ENCODE assay signal across 9 cellular contexts in the genomic region with DNA sequence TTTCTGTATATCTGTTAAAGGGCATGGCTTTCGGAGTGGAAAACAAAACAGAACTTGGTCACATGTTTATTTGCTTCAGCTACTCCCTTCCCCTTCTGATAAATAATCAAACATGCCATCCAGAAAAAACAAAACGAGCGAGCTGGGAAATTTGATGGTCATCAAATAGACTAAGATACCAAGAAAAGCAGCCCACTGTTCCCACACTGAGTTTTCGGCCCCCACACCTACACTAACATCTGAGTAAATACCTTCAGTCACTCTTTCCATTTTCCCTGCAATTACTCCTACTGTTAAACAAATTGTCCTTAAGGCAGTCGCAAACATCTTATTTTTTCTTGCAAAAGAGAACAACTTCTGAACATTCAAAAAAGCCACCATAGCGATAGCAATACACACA.
DNase-seq lines count a peak whose midpoint lies in the region; FAIRE-seq and TF ChIP-seq lines count a peak whose summit lies in the region.
"Had no signal": no experiment of that assay in that cellular context is flagged by ENCODE, and none has a peak within 500 bp of the region (broad histone marks: within the 10 kb centered on the region; RNA-seq: fewer than 3 reads in every experiment).

No MANE protein-coding gene starts in this region.

- no peak for TF ChIP-seq POLR2A in endothelial cell of umbilical vein (IDR thresholded peaks at IDR 0.05; ENCODE audit: low read depth, low read length)

- TF ChIP-seq CTCF in endothelial cell of umbilical vein (IDR thresholded peaks at IDR 0.05; ENCODE audit: extremely low read depth in 1 of 2, insufficient read depth in 1 of 2, low read depth in 1 of 2, low read length in 2 of 2): no peak
- no peak for TF ChIP-seq CTCF in progenitor cell of endocrine pancreas (IDR thresholded peaks at IDR 0.05; ENCODE audit: unreplicated experiment)

- no peak overlapping the region for H3K14ac ChIP-seq in trophoblast cell (ENCODE audit: low read length)

- H3K18ac ChIP-seq in trophoblast cell (ENCODE audit: low read length): no peak overlapping the region

- H3K4me1 Mint-ChIP-seq in CD8-positive, alpha-beta memory T cell: peaks cover 67 to 84% (median 78%) of the 10 kb centered on the region in 3 donors
- H3K4me1 Mint-ChIP-seq in progenitor cell of endocrine pancreas (ENCODE audit: low read depth): peaks cover 67% of the 10 kb centered on the region

- no CpG with 5 or more reads among the region's 6 CpGs for WGBS in trophoblast cell (ENCODE audit: extremely low coverage, insufficient coverage, insufficient read length)

- H3K4me2 ChIP-seq in endothelial cell of umbilical vein (ENCODE audit: insufficient read depth, low read length): peak overlapping the region; percentile 97
- H3K4me2 ChIP-seq in trophoblast cell (ENCODE audit: low read length): no peak overlapping the region

- no peak overlapping the region for H2BK12ac ChIP-seq in trophoblast cell (ENCODE audit: low read length)

- peak overlapping the region; percentile 89 to 95 (median 90) for H3K4me3 Mint-ChIP-seq in CD8-positive, alpha-beta memory T cell
- peak overlapping the region; percentile 79 for H3K4me3 Mint-ChIP-seq in progenitor cell of endocrine pancreas (ENCODE audit: low read depth)

- H2BK5ac ChIP-seq in trophoblast cell (ENCODE audit: low read depth, low read length, poor library complexity): no peak overlapping the region

- H3K4me1 ChIP-seq in CD8-positive, alpha-beta memory T cell (ENCODE audit: insufficient read depth, low read length): peaks cover 60% of the 10 kb centered on the region
- H3K4me1 ChIP-seq in SJSA1 (replicated peaks): peaks cover 36% of the 10 kb centered on the region
- peaks cover 24% of the 10 kb centered on the region for H3K4me1 ChIP-seq in endothelial cell of umbilical vein (ENCODE audit: control insufficient read depth, extremely low read depth, insufficient read depth, low read length)
- peaks cover 3 to 8% of the 10 kb centered on the region in 2 experiments for H3K4me1 ChIP-seq in trophoblast cell (ENCODE audit: control insufficient read depth in 1 of 2, insufficient read depth in 2 of 2, low read length in 2 of 2)

- H4K20me1 ChIP-seq in endothelial cell of umbilical vein (replicated peaks; ENCODE audit: control insufficient read depth, extremely low read depth, insufficient read depth, low read length): no peaks in the 10 kb centered on the region

- BruUV-seq in endothelial cell of umbilical vein (replicated peaks; lab: Mats Ljungman, UMichigan): no TSS peak

- DNase-seq in CD8-positive, alpha-beta memory T cell: no peak
- DNase-seq in SJSA1 (ENCODE audit: low read depth in 1 of 2, low spot score in 2 of 2): no peak
- peak; percentile 89 for DNase-seq in endothelial cell of umbilical vein (ENCODE audit: low read depth, low spot score)
- DNase-seq in progenitor cell of endocrine pancreas (ENCODE audit: low spot score, unreplicated experiment): no peak
- DNase-seq in UCSD-AML1 (lab: John Stamatoyannopoulos, UW; ENCODE audit: unreplicated experiment): no peak
- DNase-seq in iPS-NIHi7 (ENCODE audit: extremely low spot score): no peak
- no peak for DNase-seq in trophoblast cell
- DNase-seq in ureter (ENCODE audit: low spot score): no peak

- peak; percentile 58 for FAIRE-seq in endothelial cell of umbilical vein (lab: Jason Lieb, UNC)
- FAIRE-seq: frontal cortex had no signal

- no peaks in the 10 kb centered on the region for H3K36me3 ChIP-seq in CD8-positive, alpha-beta memory T cell (ENCODE audit: insufficient read depth, low read length)
- H3K36me3 ChIP-seq in SJSA1 (no peaks in the 10 kb centered on the region), endothelial cell of umbilical vein (ENCODE audit: control insufficient read depth in 2 of 2, extremely low read depth in 1 of 2, insufficient read depth in 2 of 2, low read length in 2 of 2) (no peaks in the 10 kb centered on the region), trophoblast cell (ENCODE audit: control insufficient read depth in 1 of 2, insufficient read depth in 2 of 2, low read length in 2 of 2) (no peaks in the 10 kb centered on the region)

- no peaks in the 10 kb centered on the region for H3K9me3 ChIP-seq in CD8-positive, alpha-beta memory T cell (ENCODE audit: low read length)
- 0 out of 2 replicates have a peak, but pooled peaks cover 3% of the 10 kb centered on the region for H3K9me3 ChIP-seq in SJSA1 (replicated peaks)
- no peaks in the 10 kb centered on the region for H3K9me3 ChIP-seq in endothelial cell of umbilical vein (replicated peaks; ENCODE audit: control insufficient read depth, insufficient read depth, low read length)
- no peaks in the 10 kb centered on the region for H3K9me3 ChIP-seq in trophoblast cell (ENCODE audit: insufficient read depth, low read depth, low read length)

- intact Hi-C loops in endothelial cell of umbilical vein (cut with micrococcal nuclease): loop anchor here (1.0 to 2.0 kb wide), 4 partner anchors 20 to 454 kb away; partner anchors contain the start of gene FOXP1

- H3K9me1 ChIP-seq in endothelial cell of umbilical vein (replicated peaks; ENCODE audit: control insufficient read depth, extremely low read depth, insufficient read depth, low read length): no peaks in the 10 kb centered on the region

- no peak overlapping the region for H3K4ac ChIP-seq in trophoblast cell (ENCODE audit: low read depth, low read length)

- H3K36me3 Mint-ChIP-seq in CD8-positive, alpha-beta memory T cell: peaks cover 6 to 35% (median 9%) of the 10 kb centered on the region in 3 donors
- H3K36me3 Mint-ChIP-seq in progenitor cell of endocrine pancreas (ENCODE audit: insufficient read depth): peaks cover 4% of the 10 kb centered on the region

- no peak overlapping the region for H4K12ac ChIP-seq in trophoblast cell (ENCODE audit: low read depth, low read length)

- peak overlapping the region; percentile 89 to 98 (median 96) for H3K27ac Mint-ChIP-seq in CD8-positive, alpha-beta memory T cell
- peak overlapping the region; percentile 94 for H3K27ac Mint-ChIP-seq in progenitor cell of endocrine pancreas

- H3K4me3 ChIP-seq in CD8-positive, alpha-beta memory T cell (ENCODE audit: low read length): peak overlapping the region; percentile 61
- H3K4me3 ChIP-seq in SJSA1 (peak overlapping the region; percentile 45), endothelial cell of umbilical vein (replicated peaks in 1 of 3; ENCODE audit: insufficient read depth in 1 of 3, low read depth in 1 of 3, low read length in 3 of 3) (peak overlapping the region; percentile 24 to 91 (median 87)), trophoblast cell (ENCODE audit: low read depth, low read length) (no peak overlapping the region)

- CTCF ChIA-PET in CD8-positive, alpha-beta memory T cell (lab: Charles Lee): interaction anchor here (0.7 to 1.3 kb wide), 2 partner anchors 9 to 379 kb away, joined by 3 to 4 read pairs; no protein-coding TSS in a partner anchor
- CTCF ChIA-PET in endothelial cell of umbilical vein (lab: Charles Lee): interaction anchor here (1.0 to 1.5 kb wide), 5 partner anchors 19 to 552 kb away, joined by 3 to 10 read pairs (median 5); no protein-coding TSS in a partner anchor

- H3K9ac ChIP-seq in endothelial cell of umbilical vein (replicated peaks; ENCODE audit: extremely low read depth, insufficient read depth, low read length) (peak overlapping the region; percentile 94), trophoblast cell (ENCODE audit: low read length) (no peak overlapping the region)

- no peak overlapping the region for H4K91ac ChIP-seq in trophoblast cell (ENCODE audit: low read depth, low read length)

- no peaks in the 10 kb centered on the region for H3K27me3 ChIP-seq in CD8-positive, alpha-beta memory T cell (ENCODE audit: insufficient read depth, low read length, poor library complexity, severe bottlenecking)
- H3K27me3 ChIP-seq in SJSA1 (replicated peaks): no peaks in the 10 kb centered on the region
- no peaks in the 10 kb centered on the region for H3K27me3 ChIP-seq in endothelial cell of umbilical vein (ENCODE audit: control insufficient read depth in 2 of 2, insufficient read depth in 2 of 2, low read length in 2 of 2)
- no peaks in the 10 kb centered on the region for H3K27me3 ChIP-seq in trophoblast cell (ENCODE audit: insufficient read depth, low read length)

- H3K79me2 ChIP-seq in endothelial cell of umbilical vein (ENCODE audit: control insufficient read depth, insufficient read depth, low read length): peaks cover 31% of the 10 kb centered on the region
- no peaks in the 10 kb centered on the region for H3K79me2 ChIP-seq in trophoblast cell (ENCODE audit: control insufficient read depth, insufficient read depth, low read length, poor library complexity)

- H2AFZ ChIP-seq in endothelial cell of umbilical vein (ENCODE audit: low read depth, low read length) (peak overlapping the region; percentile 60), trophoblast cell (ENCODE audit: insufficient read depth, low read length, poor library complexity) (no peak overlapping the region)

- no peaks in the 10 kb centered on the region for H3K9me3 Mint-ChIP-seq in CD8-positive, alpha-beta memory T cell
- no peaks in the 10 kb centered on the region for H3K9me3 Mint-ChIP-seq in progenitor cell of endocrine pancreas (ENCODE audit: low read depth)

- H3K27me3 Mint-ChIP-seq in CD8-positive, alpha-beta memory T cell: no peaks in the 10 kb centered on the region
- no peaks in the 10 kb centered on the region for H3K27me3 Mint-ChIP-seq in progenitor cell of endocrine pancreas

- no peaks in the 10 kb centered on the region for H3K79me1 ChIP-seq in trophoblast cell (ENCODE audit: low read length)

- POLR2A ChIA-PET in CD8-positive, alpha-beta memory T cell (lab: Charles Lee): interaction anchor here (0.6 kb wide), 1 partner anchor 31 kb away, joined by 3 read pairs; no protein-coding TSS in a partner anchor
- POLR2A ChIA-PET in endothelial cell of umbilical vein (lab: Charles Lee): interaction anchor here (1.5 kb wide), 1 partner anchor 19 kb away, joined by 3 read pairs; no protein-coding TSS in a partner anchor

- dilution Hi-C loops in endothelial cell of umbilical vein (cut with MboI; ENCODE audit: extremely low pct_ligation_motif_present, low sequenced_read_pairs): no loop called here

- no peak overlapping the region for H2AK5ac ChIP-seq in trophoblast cell (ENCODE audit: low read length)

- H3K23ac ChIP-seq in trophoblast cell (ENCODE audit: low read length): no peak overlapping the region

- no peak overlapping the region for H4K8ac ChIP-seq in trophoblast cell (ENCODE audit: low read depth, low read length)

- H2BK120ac ChIP-seq in trophoblast cell (ENCODE audit: insufficient read depth, low read length, poor library complexity): no peak overlapping the region

- peak overlapping the region; percentile 79 for H3K27ac ChIP-seq in CD8-positive, alpha-beta memory T cell (ENCODE audit: low read depth, low read length)
- H3K27ac ChIP-seq in SJSA1: peak overlapping the region; percentile 82
- peak overlapping the region; percentile 93 for H3K27ac ChIP-seq in endothelial cell of umbilical vein (ENCODE audit: insufficient read depth, low read depth, low read length)
- H3K27ac ChIP-seq in trophoblast cell (ENCODE audit: low read depth, low read length): no peak overlapping the region

TF ChIP-seq in endothelial cell of umbilical vein, 7 proteins besides CTCF, POLR2A, EP300 and RAD21 (continues in another document):
- TF ChIP-seq, protein P1, sequence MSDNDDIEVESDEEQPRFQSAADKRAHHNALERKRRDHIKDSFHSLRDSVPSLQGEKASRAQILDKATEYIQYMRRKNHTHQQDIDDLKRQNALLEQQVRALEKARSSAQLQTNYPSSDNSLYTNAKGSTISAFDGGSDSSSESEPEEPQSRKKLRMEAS (IDR thresholded peaks at IDR 0.05; ENCODE audit: insufficient read depth, insufficient read length): no peak
